In genomic region chrX:108464604-108465003, GRCh38 we compare ENCODE assay signal across 1 cellular context.
TF ChIP-seq lines count a peak whose summit lies in the region.

No MANE protein-coding gene starts in this region.

TF ChIP-seq in H1, 55 proteins besides CTCF, POLR2A, EP300 and RAD21 (continued from another document):
- TF ChIP-seq USF2 (IDR thresholded peaks at IDR 0.05; ENCODE audit: low read length): no peak
